Comparison of ENCODE assay signal across 8 cellular contexts in genomic region chr12:48716493-48717251, GRCh38. TPM values are rescaled to one million over a fixed set of nuclear protein-coding genes. Genes with fewer than 3 reads are reported as not detected.
DNase-seq lines count a peak whose midpoint lies in the region; ATAC-seq and TF ChIP-seq lines count a peak whose summit lies in the region.

CCNT1 (minus strand) TSS chr12:48716707; CDS start chr12:48716675, 32 bp downstream.

- peak; percentile 25 for TF ChIP-seq CTCF in C4-2B (conservative IDR thresholded peaks at IDR 0.05)
- TF ChIP-seq CTCF in coronary artery (IDR thresholded peaks at IDR 0.05), result no peak

- H3K4me3 Mint-ChIP-seq in activated CD4-positive, alpha-beta T cell treated with anti-CD3 and anti-CD28 coated beads, Interleukin-2, amount 10 ng/mL, durations not matched to agents 7 days and 5 days, result peak within 1 kb of the TSS; percentile 93

- H3K36me3 Mint-ChIP-seq in activated CD4-positive, alpha-beta T cell treated with anti-CD3 and anti-CD28 coated beads, Interleukin-2, amount 10 ng/mL, durations not matched to agents 7 days and 5 days (ENCODE audit: low read depth), result peaks cover 49% of the 10 kb centered on the region

- no peaks in the 10 kb centered on the region for H3K27me3 Mint-ChIP-seq in activated CD4-positive, alpha-beta T cell treated with anti-CD3 and anti-CD28 coated beads, Interleukin-2, amount 10 ng/mL, durations not matched to agents 7 days and 5 days

- intact Hi-C loops in left colon (cut with DNase I, micrococcal nuclease), result no loop called here

- peak; percentile 100 for DNase-seq in NCI-H69 (lab: John Stamatoyannopoulos, UW)
- DNase-seq in activated CD4-positive, alpha-beta T cell treated with anti-CD3 and anti-CD28 coated beads, Interleukin-2, amount 10 ng/mL, durations not matched to agents 7 days and 5 days, result peak; percentile 99
- DNase-seq in coronary artery (ENCODE audit: low spot score), result peak; percentile 100
- DNase-seq in left colon, result peak; percentile 99
- DNase-seq in stimulated activated CD4-positive, alpha-beta T cell treated with anti-CD3 and anti-CD28 coated beads, Interleukin-1b, Interleukin-23, amount 100 ng/mL, for 48 hours, result peak; percentile 100

- peaks cover 33% of the 10 kb centered on the region for H3K4me1 Mint-ChIP-seq in activated CD4-positive, alpha-beta T cell treated with anti-CD3 and anti-CD28 coated beads, Interleukin-2, amount 10 ng/mL, durations not matched to agents 7 days and 5 days

- peak within 1 kb of the TSS; percentile 99 for H3K27ac Mint-ChIP-seq in activated CD4-positive, alpha-beta T cell treated with anti-CD3 and anti-CD28 coated beads, Interleukin-2, amount 10 ng/mL, durations not matched to agents 7 days and 5 days

- ATAC-seq in GM19351 (IDR thresholded peaks at IDR 0.05; ENCODE audit: unreplicated experiment) (peak; percentile 96), HG03521 (IDR thresholded peaks at IDR 0.05; ENCODE audit: unreplicated experiment) (peak; percentile 96), left colon (peak; percentile 92)

- H3K4me3 ChIP-seq in coronary artery, result peak within 1 kb of the TSS; percentile 87

- POLR2A ChIA-PET in activated CD4-positive, alpha-beta T cell treated with anti-CD3 and anti-CD28 coated beads, Interleukin-2, amount 10 ng/mL, durations not matched to agents 7 days and 5 days (lab: Charles Lee), result no interaction called here

- H3K27ac ChIP-seq in C4-2B, result peak within 1 kb of the TSS; percentile 92
- peak within 1 kb of the TSS; percentile 97 for H3K27ac ChIP-seq in coronary artery

- CTCF ChIA-PET in activated CD4-positive, alpha-beta T cell treated with anti-CD3 and anti-CD28 coated beads, Interleukin-2, amount 10 ng/mL, durations not matched to agents 7 days and 5 days (lab: Charles Lee), result interaction anchor here (1.2 kb wide), 1 partner anchor 24 kb away, joined by 4 read pairs; no protein-coding TSS in a partner anchor

- H3K9me3 Mint-ChIP-seq in activated CD4-positive, alpha-beta T cell treated with anti-CD3 and anti-CD28 coated beads, Interleukin-2, amount 10 ng/mL, durations not matched to agents 7 days and 5 days, result peaks cover 19% of the 10 kb centered on the region

RNA-seq across cellular contexts. Expression of gene CCNT1, which starts in this region (rescaled TPM):
- 10 to 100 TPM; 51.6 to 53.7 TPM for total RNA-seq in activated CD4-positive, alpha-beta T cell treated with anti-CD3 and anti-CD28 coated beads, Interleukin-2, amount 10 ng/mL, durations not matched to agents 7 days and 5 days
- total RNA-seq in left colon, result 10 to 100 TPM; 24.8 to 28.4 TPM

Comparison
In these comparisons a context has a peak if more than half of its experiments do, and no peak if none do; other contexts are left out.
1. Peak in every context shown above with its lines: DNase-seq, ATAC-seq, H3K4me3 ChIP-seq and H3K27ac ChIP-seq.